ENCODE assay signal across 1 cellular context in genomic region chr19:4633140-4633967, GRCh38.
A peak's percentile ranks its signal among the peaks of the same experiment; 100 is the strongest.
TF ChIP-seq lines count a peak whose summit lies in the region.

No MANE protein-coding gene starts in this region.

TF ChIP-seq in HepG2, 621 proteins besides CTCF, POLR2A, EP300 and RAD21 (continued from another document and continues in another):
- TF ChIP-seq DR1 (CRISPR knock-in tag; IDR thresholded peaks at IDR 0.05) = no peak
- TF ChIP-seq RELA (CRISPR knock-in tag; IDR thresholded peaks at IDR 0.05) = no peak
- no peak for TF ChIP-seq ARID2 (CRISPR knock-in tag; IDR thresholded peaks at IDR 0.05; ENCODE audit: borderline replicate concordance)
- TF ChIP-seq, protein P1, sequence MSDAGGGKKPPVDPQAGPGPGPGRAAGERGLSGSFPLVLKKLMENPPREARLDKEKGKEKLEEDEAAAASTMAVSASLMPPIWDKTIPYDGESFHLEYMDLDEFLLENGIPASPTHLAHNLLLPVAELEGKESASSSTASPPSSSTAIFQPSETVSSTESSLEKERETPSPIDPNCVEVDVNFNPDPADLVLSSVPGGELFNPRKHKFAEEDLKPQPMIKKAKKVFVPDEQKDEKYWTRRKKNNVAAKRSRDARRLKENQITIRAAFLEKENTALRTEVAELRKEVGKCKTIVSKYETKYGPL (CRISPR knock-in tag; IDR thresholded peaks at IDR 0.05) = no peak
- no peak for TF ChIP-seq THYN1 (CRISPR knock-in tag; IDR thresholded peaks at IDR 0.05; ENCODE audit: borderline replicate concordance, low read depth)
- no peak for TF ChIP-seq POLR2G (IDR thresholded peaks at IDR 0.05; ENCODE audit: low read depth, low read length)
- no peak for TF ChIP-seq ZNF792 (CRISPR knock-in tag; IDR thresholded peaks at IDR 0.05)
- no peak for TF ChIP-seq ZNF605 (CRISPR knock-in tag; IDR thresholded peaks at IDR 0.05)
- TF ChIP-seq ZNF136 (CRISPR knock-in tag; IDR thresholded peaks at IDR 0.05; ENCODE audit: low read depth) = no peak
- TF ChIP-seq ZNF598 (CRISPR knock-in tag; IDR thresholded peaks at IDR 0.05; ENCODE audit: borderline replicate concordance) = no peak
- no peak for TF ChIP-seq ZNF670 (CRISPR knock-in tag; IDR thresholded peaks at IDR 0.05; ENCODE audit: borderline replicate concordance)
- TF ChIP-seq RXRA (CRISPR knock-in tag; IDR thresholded peaks at IDR 0.05) = no peak
- peak; percentile 23 for TF ChIP-seq YY1 (IDR thresholded peaks at IDR 0.05; ENCODE audit: insufficient read depth, insufficient replicate concordance, low read depth, low read length)
- TF ChIP-seq ZSCAN20 (CRISPR knock-in tag; IDR thresholded peaks at IDR 0.05; ENCODE audit: borderline replicate concordance) = no peak
- TF ChIP-seq, protein P2, sequence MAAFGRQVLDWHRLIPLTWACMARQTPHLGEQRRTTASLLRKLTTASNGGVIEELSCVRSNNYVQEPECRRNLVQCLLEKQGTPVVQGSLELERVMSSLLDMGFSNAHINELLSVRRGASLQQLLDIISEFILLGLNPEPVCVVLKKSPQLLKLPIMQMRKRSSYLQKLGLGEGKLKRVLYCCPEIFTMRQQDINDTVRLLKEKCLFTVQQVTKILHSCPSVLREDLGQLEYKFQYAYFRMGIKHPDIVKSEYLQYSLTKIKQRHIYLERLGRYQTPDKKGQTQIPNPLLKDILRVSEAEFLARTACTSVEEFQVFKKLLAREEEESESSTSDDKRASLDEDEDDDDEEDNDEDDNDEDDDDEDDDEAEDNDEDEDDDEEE (CRISPR knock-in tag; IDR thresholded peaks at IDR 0.05) = no peak
- no peak for TF ChIP-seq ZSCAN30 (CRISPR knock-in tag; IDR thresholded peaks at IDR 0.05)
- TF ChIP-seq, protein P3, sequence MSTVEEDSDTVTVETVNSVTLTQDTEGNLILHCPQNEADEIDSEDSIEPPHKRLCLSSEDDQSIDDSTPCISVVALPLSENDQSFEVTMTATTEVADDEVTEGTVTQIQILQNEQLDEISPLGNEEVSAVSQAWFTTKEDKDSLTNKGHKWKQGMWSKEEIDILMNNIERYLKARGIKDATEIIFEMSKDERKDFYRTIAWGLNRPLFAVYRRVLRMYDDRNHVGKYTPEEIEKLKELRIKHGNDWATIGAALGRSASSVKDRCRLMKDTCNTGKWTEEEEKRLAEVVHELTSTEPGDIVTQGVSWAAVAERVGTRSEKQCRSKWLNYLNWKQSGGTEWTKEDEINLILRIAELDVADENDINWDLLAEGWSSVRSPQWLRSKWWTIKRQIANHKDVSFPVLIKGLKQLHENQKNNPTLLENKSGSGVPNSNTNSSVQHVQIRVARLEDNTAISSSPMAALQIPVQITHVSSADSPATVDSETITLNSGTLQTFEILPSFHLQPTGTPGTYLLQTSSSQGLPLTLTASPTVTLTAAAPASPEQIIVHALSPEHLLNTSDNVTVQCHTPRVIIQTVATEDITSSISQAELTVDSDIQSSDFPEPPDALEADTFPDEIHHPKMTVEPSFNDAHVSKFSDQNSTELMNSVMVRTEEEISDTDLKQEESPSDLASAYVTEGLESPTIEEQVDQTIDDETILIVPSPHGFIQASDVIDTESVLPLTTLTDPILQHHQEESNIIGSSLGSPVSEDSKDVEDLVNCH (CRISPR knock-in tag; IDR thresholded peaks at IDR 0.05) = no peak
- no peak for TF ChIP-seq ZNF296 (CRISPR knock-in tag; conservative IDR thresholded peaks at IDR 0.05)
- TF ChIP-seq ZNF264 (CRISPR knock-in tag; IDR thresholded peaks at IDR 0.05) = no peak
- TF ChIP-seq, protein P4, sequence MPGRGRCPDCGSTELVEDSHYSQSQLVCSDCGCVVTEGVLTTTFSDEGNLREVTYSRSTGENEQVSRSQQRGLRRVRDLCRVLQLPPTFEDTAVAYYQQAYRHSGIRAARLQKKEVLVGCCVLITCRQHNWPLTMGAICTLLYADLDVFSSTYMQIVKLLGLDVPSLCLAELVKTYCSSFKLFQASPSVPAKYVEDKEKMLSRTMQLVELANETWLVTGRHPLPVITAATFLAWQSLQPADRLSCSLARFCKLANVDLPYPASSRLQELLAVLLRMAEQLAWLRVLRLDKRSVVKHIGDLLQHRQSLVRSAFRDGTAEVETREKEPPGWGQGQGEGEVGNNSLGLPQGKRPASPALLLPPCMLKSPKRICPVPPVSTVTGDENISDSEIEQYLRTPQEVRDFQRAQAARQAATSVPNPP (CRISPR knock-in tag; IDR thresholded peaks at IDR 0.05) = no peak
- no peak for TF ChIP-seq HNF1A (IDR thresholded peaks at IDR 0.05; ENCODE audit: low read depth)
- TF ChIP-seq HNF1A (CRISPR knock-in tag; IDR thresholded peaks at IDR 0.05; ENCODE audit: borderline replicate concordance) = no peak
- TF ChIP-seq ZFYVE20 (CRISPR knock-in tag; IDR thresholded peaks at IDR 0.05; ENCODE audit: borderline replicate concordance, low read depth) = no peak
- peak; percentile 85 for TF ChIP-seq XRCC5 (optimal IDR thresholded peaks at IDR 0.05; ENCODE audit: low read length)
- TF ChIP-seq NPAS2 (CRISPR knock-in tag; IDR thresholded peaks at IDR 0.05; ENCODE audit: borderline replicate concordance) = no peak
- no peak for TF ChIP-seq MED13 (CRISPR knock-in tag; IDR thresholded peaks at IDR 0.05)
- no peak; the same call in 1 of the 2 replicates for TF ChIP-seq SOX5 (CRISPR knock-in tag; IDR thresholded peaks at IDR 0.05; ENCODE audit: borderline replicate concordance)
- no peak for TF ChIP-seq GABPB1 (CRISPR knock-in tag; IDR thresholded peaks at IDR 0.05)
- no peak for TF ChIP-seq ZNF180 (CRISPR knock-in tag; IDR thresholded peaks at IDR 0.05; ENCODE audit: borderline replicate concordance, low read depth)
- no peak for TF ChIP-seq SP2 (CRISPR knock-in tag; IDR thresholded peaks at IDR 0.05)
- TF ChIP-seq ZNF597 (CRISPR knock-in tag; IDR thresholded peaks at IDR 0.05) = no peak
- TF ChIP-seq ZNF777 (CRISPR knock-in tag; IDR thresholded peaks at IDR 0.05) = no peak
- TF ChIP-seq ATAD3A (CRISPR knock-in tag; IDR thresholded peaks at IDR 0.05) = no peak
- no peak for TF ChIP-seq MTF1 (CRISPR knock-in tag; IDR thresholded peaks at IDR 0.05)
- 0 out of 2 replicates have a peak, but pooled peaks have one; percentile 17 for TF ChIP-seq ZNF629 (CRISPR knock-in tag; conservative IDR thresholded peaks at IDR 0.05)
- no peak for TF ChIP-seq ZXDC (CRISPR knock-in tag; IDR thresholded peaks at IDR 0.05)
- peak; percentile 44; the same call in 1 of the 2 replicates for TF ChIP-seq ZNF362 (CRISPR knock-in tag; IDR thresholded peaks at IDR 0.05; ENCODE audit: borderline replicate concordance)
- no peak for TF ChIP-seq ZNF326 (CRISPR knock-in tag; IDR thresholded peaks at IDR 0.05; ENCODE audit: borderline replicate concordance)
- peak in 1 of 2 experiments; percentile 59; a peak in 1 of 4 replicates for TF ChIP-seq KLF16 (CRISPR knock-in tag; IDR thresholded peaks at IDR 0.05)
- TF ChIP-seq SSRP1 (CRISPR knock-in tag; IDR thresholded peaks at IDR 0.05) = peak; percentile 79; the same call in 1 of the 2 replicates
- TF ChIP-seq, protein P5, sequence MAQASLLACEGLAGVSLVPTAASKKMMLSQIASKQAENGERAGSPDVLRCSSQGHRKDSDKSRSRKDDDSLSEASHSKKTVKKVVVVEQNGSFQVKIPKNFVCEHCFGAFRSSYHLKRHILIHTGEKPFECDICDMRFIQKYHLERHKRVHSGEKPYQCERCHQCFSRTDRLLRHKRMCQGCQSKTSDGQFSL (CRISPR knock-in tag; IDR thresholded peaks at IDR 0.05) = no peak
- no peak for TF ChIP-seq IRF1 (CRISPR knock-in tag; IDR thresholded peaks at IDR 0.05; ENCODE audit: low read depth)
- TF ChIP-seq ZNF558 (CRISPR knock-in tag; IDR thresholded peaks at IDR 0.05; ENCODE audit: borderline replicate concordance) = no peak
- TF ChIP-seq, protein P6, sequence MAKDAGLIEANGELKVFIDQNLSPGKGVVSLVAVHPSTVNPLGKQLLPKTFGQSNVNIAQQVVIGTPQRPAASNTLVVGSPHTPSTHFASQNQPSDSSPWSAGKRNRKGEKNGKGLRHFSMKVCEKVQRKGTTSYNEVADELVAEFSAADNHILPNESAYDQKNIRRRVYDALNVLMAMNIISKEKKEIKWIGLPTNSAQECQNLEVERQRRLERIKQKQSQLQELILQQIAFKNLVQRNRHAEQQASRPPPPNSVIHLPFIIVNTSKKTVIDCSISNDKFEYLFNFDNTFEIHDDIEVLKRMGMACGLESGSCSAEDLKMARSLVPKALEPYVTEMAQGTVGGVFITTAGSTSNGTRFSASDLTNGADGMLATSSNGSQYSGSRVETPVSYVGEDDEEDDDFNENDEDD (CRISPR knock-in tag; IDR thresholded peaks at IDR 0.05; ENCODE audit: borderline replicate concordance) = no peak
- peak; percentile 42; the same call in 1 of the 2 replicates for TF ChIP-seq MAZ (IDR thresholded peaks at IDR 0.05; ENCODE audit: borderline replicate concordance, low read depth, low read length)
- TF ChIP-seq MAZ (CRISPR knock-in tag; IDR thresholded peaks at IDR 0.05; ENCODE audit: low read depth) = no peak; the same call in 1 of the 2 replicates
- TF ChIP-seq ZSCAN9 (CRISPR knock-in tag; IDR thresholded peaks at IDR 0.05; ENCODE audit: borderline replicate concordance) = no peak
- TF ChIP-seq FOSL1 (CRISPR knock-in tag; IDR thresholded peaks at IDR 0.05; ENCODE audit: borderline replicate concordance) = no peak
- TF ChIP-seq SALL2 (CRISPR knock-in tag; IDR thresholded peaks at IDR 0.05) = no peak; the same call in 1 of the 2 replicates
